15 cellular contexts compared by ENCODE assay signal in the genomic region with DNA sequence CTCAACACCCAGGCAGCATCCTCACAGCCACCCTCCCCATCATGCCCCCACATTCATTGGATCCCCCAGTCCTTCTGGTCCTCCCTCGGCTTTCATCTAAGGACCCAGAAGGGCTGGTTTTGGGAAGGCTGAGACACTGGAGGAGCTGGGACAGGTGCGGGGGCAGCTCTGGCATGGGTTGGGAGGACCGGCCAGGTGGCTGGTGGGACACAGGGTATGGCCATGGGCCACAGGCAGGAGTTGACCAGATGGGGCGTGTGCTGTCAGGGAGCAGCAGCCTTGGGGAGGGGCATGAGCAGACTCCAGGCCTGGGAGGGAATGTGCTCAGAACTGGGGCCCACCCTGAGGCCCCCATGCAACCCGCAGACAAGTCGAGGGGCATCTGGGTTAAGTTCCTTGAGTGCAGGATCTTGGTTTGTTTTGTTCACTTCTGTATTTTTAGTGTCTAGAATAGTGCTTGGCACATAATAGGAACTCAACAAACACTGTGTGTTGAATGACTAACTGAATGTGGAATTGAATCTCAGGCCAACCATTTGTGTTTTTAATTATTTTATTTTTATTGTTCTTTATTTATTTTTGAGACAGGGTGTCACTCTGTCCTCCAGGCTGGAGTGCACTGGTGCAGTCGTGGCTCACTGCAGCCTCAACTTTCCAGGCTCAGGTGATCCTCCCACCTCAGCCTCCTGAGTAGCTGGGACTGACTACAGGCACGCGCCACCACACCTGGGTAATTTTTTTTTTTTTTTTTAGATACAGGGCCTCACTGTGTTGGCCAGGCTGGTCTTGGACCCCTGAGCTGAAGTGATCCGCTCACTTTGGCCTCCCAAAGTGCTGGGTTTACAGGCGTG. TPM values are rescaled to one million over a fixed set of nuclear protein-coding genes. Genes with fewer than 3 reads are reported as not detected.
DNase-seq lines count a peak whose midpoint lies in the region; ATAC-seq, FAIRE-seq and TF ChIP-seq lines count a peak whose summit lies in the region.
"Had no signal": no experiment of that assay in that cellular context is flagged by ENCODE, and none has a peak within 500 bp of the region (broad histone marks: within the 10 kb centered on the region; RNA-seq: fewer than 3 reads in every experiment).

No MANE protein-coding gene starts in this region.

- no peak for DNase-seq in T-helper 2 cell treated with Interferon-gamma antibody and Interleukin-4, amounts not matched to agents 5 μg/mL and 100 μg/mL, for 36 hours (ENCODE audit: low spot score)
- DNase-seq in T-helper 2 cell = no peak
- DNase-seq in HTR-8/SVneo (ENCODE audit: insufficient read length, low spot score) = no peak
- no peak for DNase-seq in activated T-helper 2 cell treated with anti-CD3 and anti-CD28 coated beads, Interferon-gamma antibody, Interleukin-2, Interleukin-4, amounts not matched to agents 10 μg/mL and 5 μg/mL and 100 μg/mL, durations not matched to agents 14 hours and 24 hours and 36 hours (ENCODE audit: low spot score)
- no peak for DNase-seq in naive thymus-derived CD8-positive, alpha-beta T cell
- no peak for DNase-seq in putamen (ENCODE audit: low spot score)
- DNase-seq in H9 = no peak
- DNase-seq: 8988T, gastrocnemius medialis, mesenchymal stem cell, NCI-H1048, SW 1271, uterus had no signal

- H2AFZ ChIP-seq in H9 (ENCODE audit: low read length) = no peak overlapping the region

- no peaks in the 10 kb centered on the region for H4K20me1 ChIP-seq in H9 (ENCODE audit: control insufficient read depth, insufficient read depth, insufficient read length)

- H3K4me1 ChIP-seq in H9 (ENCODE audit: insufficient read depth, low read length) = no peaks in the 10 kb centered on the region
- H3K4me1 ChIP-seq: uterus had no signal

- H2BK12ac ChIP-seq in H9 (ENCODE audit: insufficient read length, low read depth, low read length) = no peak overlapping the region

- H3K4ac ChIP-seq in H9 (ENCODE audit: low read depth, low read length) = no peak overlapping the region

- H4K91ac ChIP-seq in H9 (ENCODE audit: insufficient read length, low read depth, low read length) = no peak overlapping the region

- peaks cover 35% of the 10 kb centered on the region for H3K4me1 Mint-ChIP-seq in T-helper 2 cell treated with Interferon-gamma antibody and Interleukin-4, amounts not matched to agents 5 μg/mL and 100 μg/mL, for 36 hours (ENCODE audit: low read depth)
- H3K4me1 Mint-ChIP-seq in activated T-helper 2 cell treated with anti-CD3 and anti-CD28 coated beads, Interferon-gamma antibody, Interleukin-2, Interleukin-4, amounts not matched to agents 10 μg/mL and 5 μg/mL and 100 μg/mL, durations not matched to agents 14 hours and 24 hours and 36 hours (ENCODE audit: low read depth) = peaks cover 28% of the 10 kb centered on the region
- peaks cover 25 to 53% (median 44%) of the 10 kb centered on the region in 4 donors for H3K4me1 Mint-ChIP-seq in naive thymus-derived CD8-positive, alpha-beta T cell
- H3K4me1 Mint-ChIP-seq in H9 = peaks cover 11 to 16% of the 10 kb centered on the region in 2 experiments

- no peak for ATAC-seq in naive thymus-derived CD8-positive, alpha-beta T cell
- ATAC-seq in HG03139 (IDR thresholded peaks at IDR 0.05; ENCODE audit: unreplicated experiment) = no peak
- ATAC-seq: gastrocnemius medialis had no signal

- no peak overlapping the region for H3K4me2 ChIP-seq in H9 (ENCODE audit: insufficient read depth, insufficient read length, low read length)

- no peaks in the 10 kb centered on the region for H3K23me2 ChIP-seq in H9 (ENCODE audit: insufficient read length, low read depth, low read length, poor library complexity, severe bottlenecking)

- peak; percentile 9 for FAIRE-seq in HTR-8/SVneo (lab: Jason Lieb, UNC)
- FAIRE-seq: G401.6 had no signal

- no peak overlapping the region for H3K23ac ChIP-seq in H9 (ENCODE audit: insufficient read length, low read depth, low read length)

- no peaks in the 10 kb centered on the region for H3K27me3 Mint-ChIP-seq in T-helper 2 cell treated with Interferon-gamma antibody and Interleukin-4, amounts not matched to agents 5 μg/mL and 100 μg/mL, for 36 hours (ENCODE audit: low read depth)
- no peaks in the 10 kb centered on the region for H3K27me3 Mint-ChIP-seq in activated T-helper 2 cell treated with anti-CD3 and anti-CD28 coated beads, Interferon-gamma antibody, Interleukin-2, Interleukin-4, amounts not matched to agents 10 μg/mL and 5 μg/mL and 100 μg/mL, durations not matched to agents 14 hours and 24 hours and 36 hours (ENCODE audit: low read depth)
- no peaks in the 10 kb centered on the region for H3K27me3 Mint-ChIP-seq in naive thymus-derived CD8-positive, alpha-beta T cell
- peaks cover 6% of the 10 kb centered on the region; the same call in 1 of the 2 replicates for H3K27me3 Mint-ChIP-seq in H9 (ENCODE audit: low read depth)

- no peak overlapping the region for H2BK15ac ChIP-seq in H9 (ENCODE audit: low read depth, low read length)

- H2BK5ac ChIP-seq in H9 (ENCODE audit: insufficient read length, low read length) = no peak overlapping the region

- H3K36me3 Mint-ChIP-seq in T-helper 2 cell treated with Interferon-gamma antibody and Interleukin-4, amounts not matched to agents 5 μg/mL and 100 μg/mL, for 36 hours (ENCODE audit: low read depth) = no peaks in the 10 kb centered on the region
- H3K36me3 Mint-ChIP-seq in activated T-helper 2 cell treated with anti-CD3 and anti-CD28 coated beads, Interferon-gamma antibody, Interleukin-2, Interleukin-4, amounts not matched to agents 10 μg/mL and 5 μg/mL and 100 μg/mL, durations not matched to agents 14 hours and 24 hours and 36 hours (ENCODE audit: low read depth) = no peaks in the 10 kb centered on the region
- H3K36me3 Mint-ChIP-seq in naive thymus-derived CD8-positive, alpha-beta T cell = no peaks in the 10 kb centered on the region
- no peaks in the 10 kb centered on the region for H3K36me3 Mint-ChIP-seq in H9 (ENCODE audit: insufficient read depth in 1 of 3, low read depth in 3 of 3)

- intact Hi-C loops in activated T-helper 2 cell treated with anti-CD3 and anti-CD28 coated beads, Interferon-gamma antibody, Interleukin-2, Interleukin-4, amounts not matched to agents 10 μg/mL and 5 μg/mL and 100 μg/mL, durations not matched to agents 14 hours and 24 hours and 36 hours (cut with micrococcal nuclease) = loop anchor here (5.0 kb wide), 1 partner anchor 52 kb away; the partner anchor contains the start of gene ATP2A3

- peak overlapping the region; percentile 78 for H3K27ac Mint-ChIP-seq in T-helper 2 cell treated with Interferon-gamma antibody and Interleukin-4, amounts not matched to agents 5 μg/mL and 100 μg/mL, for 36 hours
- H3K27ac Mint-ChIP-seq in activated T-helper 2 cell treated with anti-CD3 and anti-CD28 coated beads, Interferon-gamma antibody, Interleukin-2, Interleukin-4, amounts not matched to agents 10 μg/mL and 5 μg/mL and 100 μg/mL, durations not matched to agents 14 hours and 24 hours and 36 hours = peak overlapping the region; percentile 73
- H3K27ac Mint-ChIP-seq in naive thymus-derived CD8-positive, alpha-beta T cell = peak overlapping the region; percentile 85 to 98 (median 94)
- peak overlapping the region in 1 of 3 experiments; percentile 63; a peak in 1 of 7 replicates for H3K27ac Mint-ChIP-seq in H9

- H3K14ac ChIP-seq in H9 (ENCODE audit: insufficient read depth, low read length) = no peak overlapping the region

- H3K18ac ChIP-seq in H9 (ENCODE audit: insufficient read length, low read depth, low read length) = no peak overlapping the region

- H3K56ac ChIP-seq in H9 (ENCODE audit: insufficient read length, low read depth, low read length) = no peak overlapping the region

- H3K27me3 ChIP-seq in H9 (ENCODE audit: insufficient read depth, low read length) = no peaks in the 10 kb centered on the region
- H3K27me3 ChIP-seq: gastrocnemius medialis, uterus had no signal

- no peak overlapping the region for H4K8ac ChIP-seq in H9 (replicated peaks; ENCODE audit: insufficient read length, low read depth, low read length)

- no peak overlapping the region for H2AK5ac ChIP-seq in H9 (ENCODE audit: insufficient read length, low read length)

- no CpG with 5 or more reads among the region's 11 CpGs for WGBS in H9 (ENCODE audit: extremely low coverage, insufficient read length, low lambda C conversion rate)

- H3K9ac ChIP-seq in H9 (ENCODE audit: extremely low read depth, insufficient read length, low read length) = no peak overlapping the region

- no peak for TF ChIP-seq CTCF in H9 (conservative IDR thresholded peaks at IDR 0.05)

- no peak overlapping the region for H3K27ac ChIP-seq in H9 (ENCODE audit: insufficient read length, low read depth, low read length)
- H3K27ac ChIP-seq: gastrocnemius medialis, uterus had no signal

- H3K9me3 Mint-ChIP-seq in T-helper 2 cell treated with Interferon-gamma antibody and Interleukin-4, amounts not matched to agents 5 μg/mL and 100 μg/mL, for 36 hours = no peaks in the 10 kb centered on the region
- H3K9me3 Mint-ChIP-seq in activated T-helper 2 cell treated with anti-CD3 and anti-CD28 coated beads, Interferon-gamma antibody, Interleukin-2, Interleukin-4, amounts not matched to agents 10 μg/mL and 5 μg/mL and 100 μg/mL, durations not matched to agents 14 hours and 24 hours and 36 hours = no peaks in the 10 kb centered on the region
- H3K9me3 Mint-ChIP-seq in naive thymus-derived CD8-positive, alpha-beta T cell = no peaks in the 10 kb centered on the region
- H3K9me3 Mint-ChIP-seq in H9 = peaks cover 0 to 3% of the 10 kb centered on the region in 2 experiments; a peak in 2 of 5 replicates

- POLR2A ChIA-PET in naive thymus-derived CD8-positive, alpha-beta T cell (lab: Charles Lee) = interaction anchor here (0.5 to 0.8 kb wide), 4 partner anchors 38 to 115 kb away, joined by 3 to 7 read pairs (median 4); no protein-coding TSS in a partner anchor

- no peaks in the 10 kb centered on the region for H3K9me3 ChIP-seq in H9 (ENCODE audit: control insufficient read depth, low read depth, low read length)
- H3K9me3 ChIP-seq: gastrocnemius medialis, uterus had no signal

- no peak overlapping the region for H2BK20ac ChIP-seq in H9 (ENCODE audit: low read depth, low read length, poor library complexity, severe bottlenecking)

- no peak overlapping the region for H3K4me3 Mint-ChIP-seq in T-helper 2 cell treated with Interferon-gamma antibody and Interleukin-4, amounts not matched to agents 5 μg/mL and 100 μg/mL, for 36 hours
- no peak overlapping the region for H3K4me3 Mint-ChIP-seq in activated T-helper 2 cell treated with anti-CD3 and anti-CD28 coated beads, Interferon-gamma antibody, Interleukin-2, Interleukin-4, amounts not matched to agents 10 μg/mL and 5 μg/mL and 100 μg/mL, durations not matched to agents 14 hours and 24 hours and 36 hours (ENCODE audit: low read depth)
- H3K4me3 Mint-ChIP-seq in naive thymus-derived CD8-positive, alpha-beta T cell = peak overlapping the region; percentile 49 to 79 (median 67)
- H3K4me3 Mint-ChIP-seq in H9 = no peak overlapping the region

- no peak overlapping the region for H4K5ac ChIP-seq in H9 (ENCODE audit: insufficient read length, low read depth, low read length)

- no peaks in the 10 kb centered on the region for H3K79me1 ChIP-seq in H9 (ENCODE audit: insufficient read depth, low read depth, low read length, poor library complexity, severe bottlenecking)

- H2BK120ac ChIP-seq in H9 (ENCODE audit: low read depth, low read length, poor library complexity, severe bottlenecking) = no peak overlapping the region

- no peaks in the 10 kb centered on the region for H3K79me2 ChIP-seq in H9 (ENCODE audit: insufficient read depth, low read length)

- no peak overlapping the region for H3T11ph ChIP-seq in H9 (ENCODE audit: low read length)

RNA-seq across cellular contexts. Expression of gene P2RX1, which starts 5.6 kb away (rescaled TPM):
- 4.0 and 4.1 TPM in 2 replicates for total RNA-seq in activated T-helper 2 cell treated with anti-CD3 and anti-CD28 coated beads, Interferon-gamma antibody, Interleukin-2, Interleukin-4, amounts not matched to agents 10 μg/mL and 5 μg/mL and 100 μg/mL, durations not matched to agents 14 hours and 24 hours and 36 hours
- total RNA-seq in naive thymus-derived CD8-positive, alpha-beta T cell = 1 to 10 TPM; 1.1 to 1.6 TPM
- polyA plus RNA-seq in naive thymus-derived CD8-positive, alpha-beta T cell = not detected
- total RNA-seq in H9 (2021) = 0.09 TPM in 1 of 2 replicates, not detected in the other

RNA-seq across cellular contexts. Expression of gene CAMKK1, which starts 17.8 kb away (rescaled TPM):
- 6.5 and 6.6 TPM in 2 replicates for total RNA-seq in activated T-helper 2 cell treated with anti-CD3 and anti-CD28 coated beads, Interferon-gamma antibody, Interleukin-2, Interleukin-4, amounts not matched to agents 10 μg/mL and 5 μg/mL and 100 μg/mL, durations not matched to agents 14 hours and 24 hours and 36 hours
- 1 to 10 TPM; 5.0 to 5.3 TPM for total RNA-seq in naive thymus-derived CD8-positive, alpha-beta T cell
- polyA plus RNA-seq in naive thymus-derived CD8-positive, alpha-beta T cell = 1 to 10 TPM in 1 of 3 donors, under 1 TPM in 2; 0.33 to 1.5 (median 0.77) TPM
- 6.4 and 6.7 TPM in 2 replicates for total RNA-seq in H9 (2021)

RNA-seq across cellular contexts. Expression of gene ATP2A3, which starts 53.6 kb away (rescaled TPM):
- total RNA-seq in activated T-helper 2 cell treated with anti-CD3 and anti-CD28 coated beads, Interferon-gamma antibody, Interleukin-2, Interleukin-4, amounts not matched to agents 10 μg/mL and 5 μg/mL and 100 μg/mL, durations not matched to agents 14 hours and 24 hours and 36 hours = 147 and 155 TPM in 2 replicates
- total RNA-seq in naive thymus-derived CD8-positive, alpha-beta T cell = 100 to 1,000 TPM; 140 to 144 TPM
- 10 to 100 TPM; 37.4 to 71.3 (median 47.7) TPM for polyA plus RNA-seq in naive thymus-derived CD8-positive, alpha-beta T cell
- 13.3 and 14.6 TPM in 2 replicates for total RNA-seq in H9 (2021)

Comparison
In these comparisons a context has a peak if more than half of its experiments do, and no peak if none do; other contexts are left out.
1. H3K4me3 Mint-ChIP-seq: peak in naive thymus-derived CD8-positive, alpha-beta T cell (10 of 10); none in T-helper 2 cell treated with Interferon-gamma antibody and Interleukin-4, amounts not matched to agents 5 μg/mL and 100 μg/mL, for 36 hours (single experiment), activated T-helper 2 cell treated with anti-CD3 and anti-CD28 coated beads, Interferon-gamma antibody, Interleukin-2, Interleukin-4, amounts not matched to agents 10 μg/mL and 5 μg/mL and 100 μg/mL, durations not matched to agents 14 hours and 24 hours and 36 hours (single experiment) and H9 (0 of 2).